In the genomic region with DNA sequence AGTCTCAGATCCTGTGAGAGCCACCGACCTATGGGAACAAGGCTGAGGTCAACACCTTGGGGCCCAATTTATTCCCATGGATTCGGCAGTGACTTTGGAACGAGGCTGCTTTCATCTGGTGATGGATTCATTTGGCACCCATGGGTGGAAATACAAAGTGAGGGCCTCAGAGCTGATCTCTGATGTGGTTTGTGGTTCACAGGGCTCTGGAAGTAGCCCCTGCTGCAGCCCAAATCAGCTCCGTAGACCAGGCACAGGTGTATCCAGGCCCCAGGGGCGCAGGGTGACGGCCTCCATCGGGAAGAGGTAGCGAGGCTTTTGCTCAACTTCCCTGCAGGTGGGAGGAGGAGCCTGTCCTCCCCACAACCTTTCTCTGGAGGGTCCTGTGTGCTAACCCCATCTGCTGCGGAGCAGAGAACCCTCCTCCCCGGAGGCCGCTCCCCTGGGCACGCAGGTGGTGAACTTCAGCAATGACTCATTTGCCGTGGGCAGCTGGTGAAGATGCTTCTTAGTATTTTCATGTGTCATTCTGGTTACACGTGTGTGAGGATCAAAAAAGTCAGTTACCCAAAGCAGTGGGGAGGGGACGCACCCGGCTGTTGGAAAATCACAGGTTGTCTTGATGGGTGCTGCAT, we compare ENCODE assay signal across 17 cellular contexts. TPM values are rescaled to one million over a fixed set of nuclear protein-coding genes. Genes with fewer than 3 reads are reported as not detected.
DNase-seq lines count a peak whose midpoint lies in the region; ATAC-seq and TF ChIP-seq lines count a peak whose summit lies in the region.
"Had no signal": no experiment of that assay in that cellular context is flagged by ENCODE, and none has a peak within 500 bp of the region (broad histone marks: within the 10 kb centered on the region; RNA-seq: fewer than 3 reads in every experiment).

No MANE protein-coding gene starts in this region.

- H3K36me3 Mint-ChIP-seq in activated CD4-positive, alpha-beta memory T cell treated with anti-CD3 and anti-CD28 coated beads for 36 hours, result no peaks in the 10 kb centered on the region
- H3K36me3 Mint-ChIP-seq in activated CD4-positive, alpha-beta memory T cell treated with anti-CD3 and anti-CD28 coated beads, Interleukin-2, amount 10 ng/mL, durations not matched to agents 7 days and 5 days (ENCODE audit: low read depth), result no peaks in the 10 kb centered on the region

- no peaks in the 10 kb centered on the region for H3K9me3 ChIP-seq in PC-3 (ENCODE audit: low read length)
- H3K9me3 ChIP-seq: BE2C had no signal

- intact Hi-C loops in activated CD4-positive, alpha-beta memory T cell treated with anti-CD3 and anti-CD28 coated beads for 36 hours (cut with micrococcal nuclease), result no loop called here
- intact Hi-C loops in PC-3 (cut with micrococcal nuclease), result no loop called here

- no TSS peak for BruUV-seq in PC-3 (replicated peaks; lab: Mats Ljungman, UMichigan)

- no peak overlapping the region for H3K27ac Mint-ChIP-seq in activated CD4-positive, alpha-beta memory T cell treated with anti-CD3 and anti-CD28 coated beads for 36 hours
- no peak overlapping the region for H3K27ac Mint-ChIP-seq in activated CD4-positive, alpha-beta memory T cell treated with anti-CD3 and anti-CD28 coated beads, Interleukin-2, amount 10 ng/mL, durations not matched to agents 7 days and 5 days
- H3K27ac Mint-ChIP-seq: activated T-helper 2 cell treated with anti-CD3 and anti-CD28 coated beads, Interferon-gamma antibody, Interleukin-2, Interleukin-4, amounts not matched to agents 10 μg/mL and 5 μg/mL and 100 μg/mL, durations not matched to agents 14 hours and 24 hours and 36 hours had no signal

- no peaks in the 10 kb centered on the region for H4K20me1 ChIP-seq in PC-3 (ENCODE audit: low read length)

- no peak for TF ChIP-seq CTCF in PC-3 (conservative IDR thresholded peaks at IDR 0.05; ENCODE audit: low read depth, low read length)

- POLR2A ChIA-PET in activated CD4-positive, alpha-beta memory T cell treated with anti-CD3 and anti-CD28 coated beads for 36 hours (lab: Charles Lee), result no interaction called here
- POLR2A ChIA-PET in activated CD4-positive, alpha-beta memory T cell treated with anti-CD3 and anti-CD28 coated beads, Interleukin-2, amount 10 ng/mL, durations not matched to agents 7 days and 5 days (lab: Charles Lee), result no interaction called here
- POLR2A ChIA-PET in PC-3 (lab: Charles Lee; ENCODE audit: unreplicated experiment), result no interaction called here

- H3K4me2 ChIP-seq in PC-3 (ENCODE audit: low read length), result no peak overlapping the region

- H3K36me3 ChIP-seq in PC-3 (ENCODE audit: low read depth, low read length), result no peaks in the 10 kb centered on the region
- H3K36me3 ChIP-seq: BE2C, stomach had no signal

- H3K9me2 ChIP-seq in PC-3 (replicated peaks; ENCODE audit: low read length), result no peaks in the 10 kb centered on the region

- H2AFZ ChIP-seq in PC-3 (ENCODE audit: low read length), result no peak overlapping the region
- H2AFZ ChIP-seq: GM23248 had no signal

- peak; percentile 48 for DNase-seq in activated CD4-positive, alpha-beta memory T cell treated with anti-CD3 and anti-CD28 coated beads for 36 hours
- DNase-seq in activated CD4-positive, alpha-beta memory T cell treated with anti-CD3 and anti-CD28 coated beads, Interleukin-2, amount 10 ng/mL, durations not matched to agents 7 days and 5 days, result no peak
- DNase-seq in COLO668 (lab: John Stamatoyannopoulos, UW; ENCODE audit: unreplicated experiment), result peak; percentile 9
- DNase-seq in PC-3, result peak; percentile 4
- DNase-seq in mesenteric fat pad (ENCODE audit: low spot score), result peak; percentile 57
- no peak for DNase-seq in germinal center (ENCODE audit: low spot score)
- no peak for DNase-seq in NCI-H446 (lab: John Stamatoyannopoulos, UW)
- DNase-seq in NCI-H1436 treated with DMSO at 0.1 percent for 48 hours (lab: John Stamatoyannopoulos, UW), result no peak
- DNase-seq: BE2C; central memory CD4-positive, alpha-beta T cell; GM23248; Karpas-422; NCI-H1105; NCI-H2081 treated with DMSO at 0.1 percent for 48 hours; NCI-H526; stomach had no signal

- H3K9ac ChIP-seq in PC-3 (ENCODE audit: low read length), result no peak overlapping the region
- H3K9ac ChIP-seq: GM23248 had no signal

- peaks cover 11% of the 10 kb centered on the region for H3K27me3 Mint-ChIP-seq in activated CD4-positive, alpha-beta memory T cell treated with anti-CD3 and anti-CD28 coated beads for 36 hours
- H3K27me3 Mint-ChIP-seq in activated CD4-positive, alpha-beta memory T cell treated with anti-CD3 and anti-CD28 coated beads, Interleukin-2, amount 10 ng/mL, durations not matched to agents 7 days and 5 days, result no peaks in the 10 kb centered on the region

- no peak overlapping the region for H3K4me3 ChIP-seq in PC-3 (ENCODE audit: low read length)
- H3K4me3 ChIP-seq: GM23248, stomach had no signal

- no peak overlapping the region for H3K27ac ChIP-seq in PC-3 (ENCODE audit: low read length)
- H3K27ac ChIP-seq: GM23248, stomach had no signal

- CTCF ChIA-PET in activated CD4-positive, alpha-beta memory T cell treated with anti-CD3 and anti-CD28 coated beads for 36 hours (lab: Charles Lee), result no interaction called here
- CTCF ChIA-PET in activated CD4-positive, alpha-beta memory T cell treated with anti-CD3 and anti-CD28 coated beads, Interleukin-2, amount 10 ng/mL, durations not matched to agents 7 days and 5 days (lab: Charles Lee), result no interaction called here
- CTCF ChIA-PET in PC-3 (lab: Charles Lee), result no interaction called here

- no peaks in the 10 kb centered on the region for H3K27me3 ChIP-seq in PC-3 (ENCODE audit: low read length)
- H3K27me3 ChIP-seq: BE2C had no signal

- no peak overlapping the region for H3K4me3 Mint-ChIP-seq in activated CD4-positive, alpha-beta memory T cell treated with anti-CD3 and anti-CD28 coated beads for 36 hours
- no peak overlapping the region for H3K4me3 Mint-ChIP-seq in activated CD4-positive, alpha-beta memory T cell treated with anti-CD3 and anti-CD28 coated beads, Interleukin-2, amount 10 ng/mL, durations not matched to agents 7 days and 5 days

- H3K79me2 ChIP-seq in PC-3 (ENCODE audit: low read length), result no peaks in the 10 kb centered on the region

- H3F3A ChIP-seq in PC-3 (ENCODE audit: low read length, unreplicated experiment), result no peaks in the 10 kb centered on the region

- no peak for ATAC-seq in PC-3

- H3K9me3 Mint-ChIP-seq in activated CD4-positive, alpha-beta memory T cell treated with anti-CD3 and anti-CD28 coated beads for 36 hours, result peaks cover 4% of the 10 kb centered on the region
- peaks cover 7% of the 10 kb centered on the region for H3K9me3 Mint-ChIP-seq in activated CD4-positive, alpha-beta memory T cell treated with anti-CD3 and anti-CD28 coated beads, Interleukin-2, amount 10 ng/mL, durations not matched to agents 7 days and 5 days

- no peaks in the 10 kb centered on the region for H3K4me1 Mint-ChIP-seq in activated CD4-positive, alpha-beta memory T cell treated with anti-CD3 and anti-CD28 coated beads for 36 hours (ENCODE audit: low read depth)
- no peaks in the 10 kb centered on the region for H3K4me1 Mint-ChIP-seq in activated CD4-positive, alpha-beta memory T cell treated with anti-CD3 and anti-CD28 coated beads, Interleukin-2, amount 10 ng/mL, durations not matched to agents 7 days and 5 days

- H3K4me1 ChIP-seq in PC-3 (ENCODE audit: insufficient read depth, low read length), result no peaks in the 10 kb centered on the region
- H3K4me1 ChIP-seq: BE2C, stomach had no signal

RNA-seq across cellular contexts. Expression of a gene that starts 7.5 kb away (rescaled TPM):
- total RNA-seq in activated CD4-positive, alpha-beta memory T cell treated with anti-CD3 and anti-CD28 coated beads for 36 hours, result under 1 TPM; 0.77 to 0.95 TPM
- total RNA-seq in activated CD4-positive, alpha-beta memory T cell treated with anti-CD3 and anti-CD28 coated beads, Interleukin-2, amount 10 ng/mL, durations not matched to agents 7 days and 5 days, result under 1 TPM; 0.83 to 0.90 TPM
- total RNA-seq in PC-3 (2014; rRNA removed) (0.92 and 1.0 TPM in 2 replicates), mesenteric fat pad (0.48 TPM)
- total RNA-seq: GM23248 had no signal

Comparison
In these comparisons a context has a peak if more than half of its experiments do, and no peak if none do; other contexts are left out.
1. DNase-seq: peak in activated CD4-positive, alpha-beta memory T cell treated with anti-CD3 and anti-CD28 coated beads for 36 hours (single experiment), COLO668 (single experiment), PC-3 (single experiment) and mesenteric fat pad (single experiment); none in activated CD4-positive, alpha-beta memory T cell treated with anti-CD3 and anti-CD28 coated beads, Interleukin-2, amount 10 ng/mL, durations not matched to agents 7 days and 5 days (single experiment), germinal center (single experiment), NCI-H446 (0 of 2) and NCI-H1436 treated with DMSO at 0.1 percent for 48 hours (single experiment).